ENCODE assay signal across 8 cellular contexts in the genomic region with DNA sequence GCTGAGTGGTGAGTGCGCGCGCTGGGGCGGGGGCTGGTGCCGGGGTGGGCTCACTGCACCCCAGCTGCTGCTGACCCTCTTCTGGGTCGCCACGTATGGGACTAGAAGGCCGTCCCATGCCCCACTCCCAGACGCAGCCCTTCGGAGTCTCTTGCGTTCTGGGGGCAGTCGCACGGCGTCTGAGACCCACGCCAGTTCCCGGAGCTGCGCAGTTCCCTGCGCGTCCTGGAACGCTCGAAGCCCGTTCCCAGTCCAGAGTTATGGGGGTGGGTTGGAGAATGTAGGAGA. TPM values are rescaled to one million over a fixed set of nuclear protein-coding genes. Genes with fewer than 3 reads are reported as not detected.
DNase-seq lines count a peak whose midpoint lies in the region; ATAC-seq and TF ChIP-seq lines count a peak whose summit lies in the region.

No MANE protein-coding gene starts in this region.

- POLR2A ChIA-PET in WTC11 (lab: Charles Lee), result interaction anchor here (1.0 kb wide), 1 partner anchor 28 kb away, joined by 3 read pairs; a partner anchor contains a TSS

- no peak overlapping the region for H3K27ac Mint-ChIP-seq in WTC11

- H3K27me3 ChIP-seq in left ventricle myocardium inferior (ENCODE audit: low read depth), result peaks cover 42% of the 10 kb centered on the region
- no peaks in the 10 kb centered on the region for H3K27me3 ChIP-seq in prostate gland (replicated peaks; ENCODE audit: insufficient read depth)

- ATAC-seq in WTC11, result peak; percentile 19; the same call in 1 of the 2 replicates
- ATAC-seq in HG03520 (IDR thresholded peaks at IDR 0.05; ENCODE audit: unreplicated experiment), result no peak
- ATAC-seq in GM21390 (IDR thresholded peaks at IDR 0.05; ENCODE audit: unreplicated experiment), result no peak

- intact Hi-C loops in left ventricle myocardium inferior (cut with micrococcal nuclease) (no loop called here), prostate gland (cut with DNase I) (no loop called here)

- peak overlapping the region; percentile 81 for H3K4me3 Mint-ChIP-seq in WTC11

- H3K9me3 ChIP-seq in ES-I3 (ENCODE audit: control insufficient read depth, insufficient read depth, low read length), result no peaks in the 10 kb centered on the region
- no peaks in the 10 kb centered on the region for H3K9me3 ChIP-seq in left ventricle myocardium inferior (replicated peaks)
- no peaks in the 10 kb centered on the region for H3K9me3 ChIP-seq in prostate gland

- peak overlapping the region; percentile 68; the same call in 1 of the 2 replicates for H3K9ac ChIP-seq in ES-I3 (ENCODE audit: low read depth, low read length)

- CTCF ChIA-PET in WTC11 (lab: Charles Lee), result interaction anchor here (0.6 to 1.7 kb wide), 3 partner anchors 17 to 28 kb away, joined by 3 to 6 read pairs (median 3); a partner anchor contains a TSS

- H3K27me3 Mint-ChIP-seq in WTC11 (ENCODE audit: low read depth), result peaks cover 72% of the 10 kb centered on the region

- peaks cover 30% of the 10 kb centered on the region for H3K4me1 Mint-ChIP-seq in WTC11

- H3K4me3 ChIP-seq in left ventricle myocardium inferior (peak overlapping the region; percentile 72), prostate gland (peak overlapping the region; percentile 45 to 48)

- H3K36me3 ChIP-seq in ES-I3 (ENCODE audit: insufficient read depth, low read length) (no peaks in the 10 kb centered on the region), left ventricle myocardium inferior (no peaks in the 10 kb centered on the region), prostate gland (no peaks in the 10 kb centered on the region)

- H3K4me1 ChIP-seq in ES-I3 (ENCODE audit: insufficient read depth, low read length) (peaks cover 9% of the 10 kb centered on the region), left ventricle myocardium inferior (peaks cover 31% of the 10 kb centered on the region), prostate gland (replicated peaks) (no peaks in the 10 kb centered on the region)

- H3K9me3 Mint-ChIP-seq in WTC11, result peaks cover 3% of the 10 kb centered on the region; the same call in 1 of the 2 replicates

- TF ChIP-seq POLR2A in prostate gland (IDR thresholded peaks at IDR 0.05), result no peak

- H3K27ac ChIP-seq in left ventricle myocardium inferior (replicated peaks) (peak overlapping the region; percentile 75), prostate gland (peak overlapping the region; percentile 60 to 72)

- TF ChIP-seq CTCF in WTC11 (IDR thresholded peaks at IDR 0.05) (no peak), left ventricle myocardium inferior (IDR thresholded peaks at IDR 0.05; ENCODE audit: borderline replicate concordance) (no peak), prostate gland (IDR thresholded peaks at IDR 0.05) (no peak)

- WGBS in prostate gland, result 0% methylated on average over 2 of the region's 22 CpGs

- DNase-seq in WTC11 (ENCODE audit: low spot score), result no peak
- DNase-seq in left ventricle myocardium inferior, result no peak
- no peak for DNase-seq in prostate gland (ENCODE audit: low spot score)
- DNase-seq in NCI-H510A (lab: John Stamatoyannopoulos, UW), result no peak
- DNase-seq in mucosa of gallbladder (ENCODE audit: low spot score), result no peak

- no peaks in the 10 kb centered on the region for H3K36me3 Mint-ChIP-seq in WTC11

TF ChIP-seq in WTC11, 78 proteins besides CTCF, POLR2A, EP300 and RAD21 (continues in another document):
- TF ChIP-seq SMAD4 (CRISPR knock-in tag; IDR thresholded peaks at IDR 0.05), result no peak
- TF ChIP-seq, protein P1, sequence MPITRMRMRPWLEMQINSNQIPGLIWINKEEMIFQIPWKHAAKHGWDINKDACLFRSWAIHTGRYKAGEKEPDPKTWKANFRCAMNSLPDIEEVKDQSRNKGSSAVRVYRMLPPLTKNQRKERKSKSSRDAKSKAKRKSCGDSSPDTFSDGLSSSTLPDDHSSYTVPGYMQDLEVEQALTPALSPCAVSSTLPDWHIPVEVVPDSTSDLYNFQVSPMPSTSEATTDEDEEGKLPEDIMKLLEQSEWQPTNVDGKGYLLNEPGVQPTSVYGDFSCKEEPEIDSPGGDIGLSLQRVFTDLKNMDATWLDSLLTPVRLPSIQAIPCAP (CRISPR knock-in tag; IDR thresholded peaks at IDR 0.05), result no peak; the same call in 1 of the 2 replicates
- TF ChIP-seq, protein P2, sequence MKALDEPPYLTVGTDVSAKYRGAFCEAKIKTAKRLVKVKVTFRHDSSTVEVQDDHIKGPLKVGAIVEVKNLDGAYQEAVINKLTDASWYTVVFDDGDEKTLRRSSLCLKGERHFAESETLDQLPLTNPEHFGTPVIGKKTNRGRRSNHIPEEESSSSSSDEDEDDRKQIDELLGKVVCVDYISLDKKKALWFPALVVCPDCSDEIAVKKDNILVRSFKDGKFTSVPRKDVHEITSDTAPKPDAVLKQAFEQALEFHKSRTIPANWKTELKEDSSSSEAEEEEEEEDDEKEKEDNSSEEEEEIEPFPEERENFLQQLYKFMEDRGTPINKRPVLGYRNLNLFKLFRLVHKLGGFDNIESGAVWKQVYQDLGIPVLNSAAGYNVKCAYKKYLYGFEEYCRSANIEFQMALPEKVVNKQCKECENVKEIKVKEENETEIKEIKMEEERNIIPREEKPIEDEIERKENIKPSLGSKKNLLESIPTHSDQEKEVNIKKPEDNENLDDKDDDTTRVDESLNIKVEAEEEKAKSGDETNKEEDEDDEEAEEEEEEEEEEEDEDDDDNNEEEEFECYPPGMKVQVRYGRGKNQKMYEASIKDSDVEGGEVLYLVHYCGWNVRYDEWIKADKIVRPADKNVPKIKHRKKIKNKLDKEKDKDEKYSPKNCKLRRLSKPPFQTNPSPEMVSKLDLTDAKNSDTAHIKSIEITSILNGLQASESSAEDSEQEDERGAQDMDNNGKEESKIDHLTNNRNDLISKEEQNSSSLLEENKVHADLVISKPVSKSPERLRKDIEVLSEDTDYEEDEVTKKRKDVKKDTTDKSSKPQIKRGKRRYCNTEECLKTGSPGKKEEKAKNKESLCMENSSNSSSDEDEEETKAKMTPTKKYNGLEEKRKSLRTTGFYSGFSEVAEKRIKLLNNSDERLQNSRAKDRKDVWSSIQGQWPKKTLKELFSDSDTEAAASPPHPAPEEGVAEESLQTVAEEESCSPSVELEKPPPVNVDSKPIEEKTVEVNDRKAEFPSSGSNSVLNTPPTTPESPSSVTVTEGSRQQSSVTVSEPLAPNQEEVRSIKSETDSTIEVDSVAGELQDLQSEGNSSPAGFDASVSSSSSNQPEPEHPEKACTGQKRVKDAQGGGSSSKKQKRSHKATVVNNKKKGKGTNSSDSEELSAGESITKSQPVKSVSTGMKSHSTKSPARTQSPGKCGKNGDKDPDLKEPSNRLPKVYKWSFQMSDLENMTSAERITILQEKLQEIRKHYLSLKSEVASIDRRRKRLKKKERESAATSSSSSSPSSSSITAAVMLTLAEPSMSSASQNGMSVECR (CRISPR knock-in tag; IDR thresholded peaks at IDR 0.05; ENCODE audit: borderline replicate concordance), result no peak
- TF ChIP-seq, protein P3, sequence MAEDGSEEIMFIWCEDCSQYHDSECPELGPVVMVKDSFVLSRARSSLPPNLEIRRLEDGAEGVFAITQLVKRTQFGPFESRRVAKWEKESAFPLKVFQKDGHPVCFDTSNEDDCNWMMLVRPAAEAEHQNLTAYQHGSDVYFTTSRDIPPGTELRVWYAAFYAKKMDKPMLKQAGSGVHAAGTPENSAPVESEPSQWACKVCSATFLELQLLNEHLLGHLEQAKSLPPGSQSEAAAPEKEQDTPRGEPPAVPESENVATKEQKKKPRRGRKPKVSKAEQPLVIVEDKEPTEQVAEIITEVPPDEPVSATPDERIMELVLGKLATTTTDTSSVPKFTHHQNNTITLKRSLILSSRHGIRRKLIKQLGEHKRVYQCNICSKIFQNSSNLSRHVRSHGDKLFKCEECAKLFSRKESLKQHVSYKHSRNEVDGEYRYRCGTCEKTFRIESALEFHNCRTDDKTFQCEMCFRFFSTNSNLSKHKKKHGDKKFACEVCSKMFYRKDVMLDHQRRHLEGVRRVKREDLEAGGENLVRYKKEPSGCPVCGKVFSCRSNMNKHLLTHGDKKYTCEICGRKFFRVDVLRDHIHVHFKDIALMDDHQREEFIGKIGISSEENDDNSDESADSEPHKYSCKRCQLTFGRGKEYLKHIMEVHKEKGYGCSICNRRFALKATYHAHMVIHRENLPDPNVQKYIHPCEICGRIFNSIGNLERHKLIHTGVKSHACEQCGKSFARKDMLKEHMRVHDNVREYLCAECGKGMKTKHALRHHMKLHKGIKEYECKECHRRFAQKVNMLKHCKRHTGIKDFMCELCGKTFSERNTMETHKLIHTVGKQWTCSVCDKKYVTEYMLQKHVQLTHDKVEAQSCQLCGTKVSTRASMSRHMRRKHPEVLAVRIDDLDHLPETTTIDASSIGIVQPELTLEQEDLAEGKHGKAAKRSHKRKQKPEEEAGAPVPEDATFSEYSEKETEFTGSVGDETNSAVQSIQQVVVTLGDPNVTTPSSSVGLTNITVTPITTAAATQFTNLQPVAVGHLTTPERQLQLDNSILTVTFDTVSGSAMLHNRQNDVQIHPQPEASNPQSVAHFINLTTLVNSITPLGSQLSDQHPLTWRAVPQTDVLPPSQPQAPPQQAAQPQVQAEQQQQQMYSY (CRISPR knock-in tag; IDR thresholded peaks at IDR 0.05), result 0 out of 2 replicates have a peak, but pooled peaks have one; percentile 0

RNA-seq across cellular contexts. Expression of a gene that starts 0.3 kb away (rescaled TPM):
- total RNA-seq in WTC11 (2021), result 3.0 to 3.7 TPM (median 3.6 TPM) in 3 replicates
- total RNA-seq in left ventricle myocardium inferior, result 2.8 TPM
- total RNA-seq in prostate gland, result 10 to 100 TPM; 10.6 to 12.8 TPM
- 20.5 TPM for total RNA-seq in mucosa of gallbladder

RNA-seq across cellular contexts. Expression of a gene that starts 26.3 kb away (rescaled TPM):
- not detected in 3 replicates for total RNA-seq in WTC11 (2021)
- not detected for total RNA-seq in left ventricle myocardium inferior
- total RNA-seq in prostate gland, result 1 to 10 TPM in 1 of 2 donors, not detected in 1; 1.0 TPM
- total RNA-seq in mucosa of gallbladder, result not detected

RNA-seq across cellular contexts. Expression of a gene that starts 28.7 kb away (rescaled TPM):
- total RNA-seq in WTC11 (2021) (0.18 TPM in 1 of 3 replicates, not detected in the others), left ventricle myocardium inferior (not detected), prostate gland (1 to 10 TPM in 1 of 2 donors, not detected in 1; 3.3 TPM), mucosa of gallbladder (not detected)
